Comparison of ENCODE assay signal across 27 cellular contexts in genomic region chr6:30185846-30186484, GRCh38. TPM values are rescaled to one million over a fixed set of nuclear protein-coding genes. Genes with fewer than 3 reads are reported as not detected.
"Had no signal": no experiment of that assay in that cellular context is flagged by ENCODE, and none has a peak within 500 bp of the region (broad histone marks: within the 10 kb centered on the region; RNA-seq: fewer than 3 reads in every experiment).

No MANE protein-coding gene starts in this region.

- H3K27ac Mint-ChIP-seq: activated B cell treated with CpG ODN at 0.5 μM for 24 hours; activated CD4-positive, alpha-beta memory T cell treated with anti-CD3 and anti-CD28 coated beads for 36 hours; activated CD4-positive, alpha-beta T cell treated with anti-CD3 and anti-CD28 coated beads for 36 hours; brain; stimulated activated naive CD8-positive, alpha-beta T cell treated with anti-CD3 and anti-CD28 coated beads, Interleukin-15, Interleukin-2, amounts not matched to agents 100 ng/mL and 50 ng/mL, for 24 hours had no signal

- H3K9me3 ChIP-seq: left ventricle myocardium inferior, ovary, prostate gland, thyroid gland had no signal

- H3K27ac ChIP-seq: left ventricle myocardium inferior, ovary, prostate gland, thyroid gland had no signal

- H3K4me3 Mint-ChIP-seq: activated B cell treated with CpG ODN at 0.5 μM for 24 hours; activated CD4-positive, alpha-beta memory T cell treated with anti-CD3 and anti-CD28 coated beads for 36 hours; activated CD4-positive, alpha-beta T cell treated with anti-CD3 and anti-CD28 coated beads for 36 hours; brain; natural killer cell treated with Interleukin-12 subunit alpha and Interleukin-12 subunit beta and Interleukin-15 and Interleukin-18, amount 100 ng/mL, for 72 hours; stimulated activated naive CD8-positive, alpha-beta T cell treated with anti-CD3 and anti-CD28 coated beads, Interleukin-15, Interleukin-2, amounts not matched to agents 100 ng/mL and 50 ng/mL, for 24 hours had no signal

- ATAC-seq: activated CD4-positive, alpha-beta T cell treated with anti-CD3 and anti-CD28 coated beads for 36 hours; activated naive CD4-positive, alpha-beta T cell treated with anti-CD3 and anti-CD28 coated beads, Interleukin-2, amount 50 U/mL, for 72 hours; natural killer cell treated with Interleukin-12 subunit alpha and Interleukin-12 subunit beta and Interleukin-15 and Interleukin-18, amount 100 ng/mL, for 72 hours had no signal

- H3K27me3 Mint-ChIP-seq: activated B cell treated with CpG ODN at 0.5 μM for 24 hours; activated CD4-positive, alpha-beta memory T cell treated with anti-CD3 and anti-CD28 coated beads for 36 hours; activated CD4-positive, alpha-beta T cell treated with anti-CD3 and anti-CD28 coated beads for 36 hours; brain; natural killer cell treated with Interleukin-12 subunit alpha and Interleukin-12 subunit beta and Interleukin-15 and Interleukin-18, amount 100 ng/mL, for 72 hours; stimulated activated naive CD8-positive, alpha-beta T cell treated with anti-CD3 and anti-CD28 coated beads, Interleukin-15, Interleukin-2, amounts not matched to agents 100 ng/mL and 50 ng/mL, for 24 hours had no signal

- H3K4me3 ChIP-seq: left ventricle myocardium inferior, ovary, prostate gland, thyroid gland had no signal

- H3K36me3 ChIP-seq: ovary had no signal

- H3K27me3 ChIP-seq: ovary, thyroid gland had no signal

- DNase-seq: activated B cell treated with CpG ODN at 0.5 μM for 24 hours; activated CD4-positive, alpha-beta memory T cell treated with anti-CD3 and anti-CD28 coated beads for 36 hours; activated CD4-positive, alpha-beta T cell treated with anti-CD3 and anti-CD28 coated beads for 36 hours; activated gamma-delta T cell; aorta; dermis blood vessel endothelial cell; effector memory CD4-positive, alpha-beta T cell; foreskin melanocyte; kidney; left ventricle myocardium inferior; midbrain; ovary; stimulated activated CD4-positive, alpha-beta T cell treated with anti-CD3 and anti-CD28 coated beads, Interleukin-4, amount 100 ng/mL, for 4 hours; substantia nigra; T-helper 1 cell; T-helper 9 cell; thyroid gland had no signal

- H3K4me1 Mint-ChIP-seq: activated B cell treated with CpG ODN at 0.5 μM for 24 hours; activated CD4-positive, alpha-beta T cell treated with anti-CD3 and anti-CD28 coated beads for 36 hours; brain had no signal

- H3K9me3 Mint-ChIP-seq: activated B cell treated with CpG ODN at 0.5 μM for 24 hours; activated CD4-positive, alpha-beta memory T cell treated with anti-CD3 and anti-CD28 coated beads for 36 hours; stimulated activated naive CD8-positive, alpha-beta T cell treated with anti-CD3 and anti-CD28 coated beads, Interleukin-15, Interleukin-2, amounts not matched to agents 100 ng/mL and 50 ng/mL, for 24 hours had no signal

- H3K4me1 ChIP-seq: left ventricle myocardium inferior, prostate gland, thyroid gland had no signal

RNA-seq across cellular contexts. Expression of gene TRIM15, which starts 22.6 kb away (rescaled TPM):
- total RNA-seq: activated B cell treated with CpG ODN at 0.5 μM for 24 hours, aorta, cardiac septum, dermis blood vessel endothelial cell, left ventricle myocardium inferior, lung microvascular endothelial cell, prostate gland, thyroid gland, urinary bladder had no signal
- polyA plus RNA-seq: adipose tissue, esophagus, ovary, urinary bladder had no signal

RNA-seq across cellular contexts. Expression of gene TRIM10, which starts 25.0 kb away (rescaled TPM):
- total RNA-seq: activated B cell treated with CpG ODN at 0.5 μM for 24 hours; dermis blood vessel endothelial cell; left ventricle myocardium inferior; natural killer cell treated with Interleukin-12 subunit alpha and Interleukin-12 subunit beta and Interleukin-15 and Interleukin-18, amount 100 ng/mL, for 72 hours; prostate gland; thyroid gland had no signal
- polyA plus RNA-seq: adipose tissue, esophagus, ovary, urinary bladder had no signal

RNA-seq across cellular contexts. Expression of gene TRIM40, which starts 50.0 kb away (rescaled TPM):
- total RNA-seq: activated B cell treated with CpG ODN at 0.5 μM for 24 hours; activated CD4-positive, alpha-beta memory T cell treated with anti-CD3 and anti-CD28 coated beads for 36 hours; activated CD4-positive, alpha-beta T cell treated with anti-CD3 and anti-CD28 coated beads for 36 hours; aorta; cardiac septum; dermis blood vessel endothelial cell; kidney; left ventricle myocardium inferior; lung microvascular endothelial cell; natural killer cell treated with Interleukin-12 subunit alpha and Interleukin-12 subunit beta and Interleukin-15 and Interleukin-18, amount 100 ng/mL, for 72 hours; ovary; prostate gland; thyroid gland; urinary bladder had no signal
- polyA plus RNA-seq: adipose tissue, ovary, urinary bladder had no signal
